ENCODE assay signal across 18 cellular contexts in the genomic region with DNA sequence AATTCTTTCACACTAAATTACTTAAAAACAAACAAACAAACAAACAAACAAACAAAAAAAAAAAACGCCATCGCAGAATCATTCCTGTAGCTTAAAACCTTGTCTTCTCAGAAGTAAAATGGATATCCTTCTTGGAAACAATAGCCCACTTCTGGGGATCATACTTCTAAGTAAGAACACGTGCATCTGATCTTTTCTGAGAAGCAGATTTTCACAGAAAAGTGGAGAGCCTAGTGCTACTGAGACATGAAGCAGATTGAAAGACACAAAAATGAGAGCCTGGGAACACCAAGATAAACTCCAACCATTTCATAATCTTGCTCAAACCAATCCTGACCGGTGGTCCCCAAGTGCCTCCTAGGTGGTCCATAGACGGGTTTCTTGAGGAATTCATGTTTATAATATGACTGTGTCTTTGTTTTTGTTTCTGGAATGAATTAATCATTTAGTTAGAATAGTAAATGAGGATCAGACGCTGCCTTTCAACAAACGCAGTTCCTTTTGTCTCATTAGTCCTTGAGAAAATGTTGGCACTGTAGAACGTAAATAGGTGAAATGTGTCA.
"Had no signal": no experiment of that assay in that cellular context is flagged by ENCODE, and none has a peak within 500 bp of the region (broad histone marks: within the 10 kb centered on the region; RNA-seq: fewer than 3 reads in every experiment).

No MANE protein-coding gene starts in this region.

- H3K27me3 Mint-ChIP-seq: progenitor cell of endocrine pancreas had no signal

- H3K9me3 Mint-ChIP-seq: endodermal cell, type B pancreatic cell had no signal

- H3K4me3 Mint-ChIP-seq: endodermal cell, naive B cell, nephron, type B pancreatic cell had no signal

- H3K4me1 Mint-ChIP-seq: naive B cell had no signal

- DNase-seq: effector CD4-positive, alpha-beta T cell; endodermal cell; erythroblast; foreskin melanocyte; head of caudate nucleus; hippocampal formation; kidney glomerular epithelial cell; mesendoderm; naive B cell; occipital lobe; pancreas; right cardiac atrium; small intestine; stimulated activated CD4-positive, alpha-beta T cell treated with anti-CD3 and anti-CD28 coated beads, Interleukin-12 subunit alpha, Interleukin-12 subunit beta, amount 100 ng/mL, for 4 hours; stimulated activated naive CD4-positive, alpha-beta T cell treated with Interleukin-2 at 50 U/mL for 16 hours had no signal

- H3K27ac ChIP-seq: pancreas had no signal

- H3K4me3 ChIP-seq: pancreas had no signal

- H3K9me3 ChIP-seq: pancreas had no signal

- H3K4me1 ChIP-seq: pancreas had no signal

- H3K27ac Mint-ChIP-seq: endodermal cell, naive B cell, nephron, progenitor cell of endocrine pancreas, type B pancreatic cell had no signal

- H3K27me3 ChIP-seq: pancreas had no signal

- ATAC-seq: pancreas, right cardiac atrium had no signal

- H3K36me3 Mint-ChIP-seq: naive B cell had no signal

- H3K36me3 ChIP-seq: pancreas had no signal
